8 cellular contexts compared by ENCODE assay signal in the genomic region with DNA sequence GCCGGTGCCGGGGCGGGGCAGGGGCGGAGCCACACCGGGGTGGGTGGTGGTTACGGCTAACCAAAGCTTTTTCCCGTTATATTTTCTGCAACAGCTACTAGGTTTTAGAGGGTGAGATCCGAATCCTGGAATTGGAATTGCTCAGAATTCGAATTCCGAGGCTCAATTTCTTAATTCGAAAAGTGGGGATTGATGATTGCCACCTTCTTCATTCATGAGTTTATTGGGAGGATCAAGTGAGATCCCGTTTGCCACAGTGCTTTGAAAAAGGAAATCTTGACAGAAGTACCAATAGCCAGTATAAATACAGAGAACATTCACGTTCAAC. TPM values are rescaled to one million over a fixed set of nuclear protein-coding genes. Genes with fewer than 3 reads are reported as not detected.
DNase-seq lines count a peak whose midpoint lies in the region; ATAC-seq, FAIRE-seq and TF ChIP-seq lines count a peak whose summit lies in the region.

No MANE protein-coding gene starts in this region.

- TF ChIP-seq POLR2A in GM12891 (IDR thresholded peaks at IDR 0.05; ENCODE audit: low read depth, low read length), result no peak

- DNase-seq in H7 (no peak), T-helper 17 cell (no peak), glutamatergic neuron (no peak), GM12891 (ENCODE audit: insufficient read length, low spot score) (no peak), posterior cingulate gyrus (no peak)
- no peak for DNase-seq in effector CD8-positive, alpha-beta T cell (lab: John Stamatoyannopoulos, UW)

- H3K9me3 ChIP-seq in T-helper 17 cell (ENCODE audit: control insufficient read depth, low read length, poor library complexity, severe bottlenecking), result no peaks in the 10 kb centered on the region

- no peaks in the 10 kb centered on the region for H3K27me3 ChIP-seq in H7 (ENCODE audit: control insufficient read depth, insufficient read depth, low read length)

- FAIRE-seq in GM12891 (lab: Jason Lieb, UNC), result no peak

- intact Hi-C loops in posterior cingulate gyrus (cut with DNase I), result loop anchor here (1.0 to 5.0 kb wide), 3 partner anchors 29 to 105 kb away; partner anchors contain the start of genes C1orf50, P3H1 and ZNF691

- H3K27me3 Mint-ChIP-seq in T-helper 17 cell (no peaks in the 10 kb centered on the region), glutamatergic neuron (ENCODE audit: unreplicated experiment) (peaks cover 5% of the 10 kb centered on the region)
- no peaks in the 10 kb centered on the region for H3K27me3 Mint-ChIP-seq in stimulated activated memory B cell treated with anti-CD40 and anti-IgM and Interleukin-4, amounts not matched to agents 10 μg/mL and 1 μg/mL and 100 μg/mL, for 72 hours

- H3K4me3 Mint-ChIP-seq in T-helper 17 cell (peak overlapping the region; percentile 89), glutamatergic neuron (ENCODE audit: unreplicated experiment) (peak overlapping the region; percentile 81)
- H3K4me3 Mint-ChIP-seq in stimulated activated memory B cell treated with anti-CD40 and anti-IgM and Interleukin-4, amounts not matched to agents 10 μg/mL and 1 μg/mL and 100 μg/mL, for 72 hours, result peak overlapping the region; percentile 91

- H3K9me3 Mint-ChIP-seq in glutamatergic neuron (ENCODE audit: unreplicated experiment), result peaks cover 7% of the 10 kb centered on the region
- no peaks in the 10 kb centered on the region for H3K9me3 Mint-ChIP-seq in stimulated activated memory B cell treated with anti-CD40 and anti-IgM and Interleukin-4, amounts not matched to agents 10 μg/mL and 1 μg/mL and 100 μg/mL, for 72 hours

- ATAC-seq in T-helper 17 cell (no peak), HG02884 (IDR thresholded peaks at IDR 0.05; ENCODE audit: unreplicated experiment) (no peak)
- no peak for ATAC-seq in stimulated activated memory B cell treated with anti-CD40 and anti-IgM and Interleukin-4, amounts not matched to agents 10 μg/mL and 1 μg/mL and 100 μg/mL, for 72 hours

- no peak overlapping the region for H3K27ac Mint-ChIP-seq in T-helper 17 cell
- H3K27ac Mint-ChIP-seq in glutamatergic neuron (ENCODE audit: unreplicated experiment), result peak overlapping the region; percentile 40
- peak overlapping the region; percentile 78 for H3K27ac Mint-ChIP-seq in stimulated activated memory B cell treated with anti-CD40 and anti-IgM and Interleukin-4, amounts not matched to agents 10 μg/mL and 1 μg/mL and 100 μg/mL, for 72 hours

- H3K4me1 Mint-ChIP-seq in T-helper 17 cell, result peaks cover 24% of the 10 kb centered on the region
- H3K4me1 Mint-ChIP-seq in glutamatergic neuron (ENCODE audit: low read depth, unreplicated experiment), result peaks cover 2% of the 10 kb centered on the region
- peaks cover 22% of the 10 kb centered on the region for H3K4me1 Mint-ChIP-seq in stimulated activated memory B cell treated with anti-CD40 and anti-IgM and Interleukin-4, amounts not matched to agents 10 μg/mL and 1 μg/mL and 100 μg/mL, for 72 hours

- TF ChIP-seq CTCF in glutamatergic neuron (IDR thresholded peaks at IDR 0.05; ENCODE audit: partially characterized antibody, unreplicated experiment), result no peak

- no peaks in the 10 kb centered on the region for H3K36me3 ChIP-seq in H7 (replicated peaks; ENCODE audit: control insufficient read depth, insufficient read depth, low read length)

- peak overlapping the region; percentile 19; the same call in 1 of the 2 replicates for H3K4me3 ChIP-seq in H7 (ENCODE audit: insufficient read depth, low read depth, low read length)

- H3K36me3 Mint-ChIP-seq in T-helper 17 cell (ENCODE audit: low read depth) (peaks cover 3% of the 10 kb centered on the region), glutamatergic neuron (ENCODE audit: unreplicated experiment) (no peaks in the 10 kb centered on the region)
- no peaks in the 10 kb centered on the region for H3K36me3 Mint-ChIP-seq in stimulated activated memory B cell treated with anti-CD40 and anti-IgM and Interleukin-4, amounts not matched to agents 10 μg/mL and 1 μg/mL and 100 μg/mL, for 72 hours

TF ChIP-seq in GM12891, 5 proteins besides CTCF, POLR2A, EP300 and RAD21:
- TF ChIP-seq POLR2AphosphoS5 (IDR thresholded peaks at IDR 0.05; ENCODE audit: low read depth, low read length) (no peak), TAF1 (IDR thresholded peaks at IDR 0.05; ENCODE audit: low read depth, low read length) (no peak), POU2F2 (IDR thresholded peaks at IDR 0.05; ENCODE audit: low read depth, low read length) (no peak), SPI1 (IDR thresholded peaks at IDR 0.05; ENCODE audit: low read depth, low read length) (no peak), PAX5 (IDR thresholded peaks at IDR 0.05; ENCODE audit: insufficient read depth, low read length, severe bottlenecking) (no peak)
TF ChIP-seq in GM12891: peak in this region for 0.

RNA-seq across cellular contexts. Expression of gene SVBP, which starts 0.2 kb away (rescaled TPM):
- total RNA-seq in H7 (2014; rRNA removed; shearing (Covaris generic)), result 45.4 and 65.2 TPM in 2 replicates
- total RNA-seq in T-helper 17 cell, result 10 to 100 TPM; 16.9 to 18.8 TPM
- 100 TPM for total RNA-seq in glutamatergic neuron (ENCODE audit: unreplicated experiment)
- polyA plus RNA-seq in GM12891 (2012; ENCODE audit: low read depth, missing spikeins), result 16.1 TPM

RNA-seq across cellular contexts. Expression of gene ERMAP, which starts 0.5 kb away (rescaled TPM):
- total RNA-seq in H7 (2014; rRNA removed; shearing (Covaris generic)), result 4.6 and 5.0 TPM in 2 replicates
- total RNA-seq in T-helper 17 cell (1 to 10 TPM; 6.4 to 8.9 TPM), glutamatergic neuron (ENCODE audit: unreplicated experiment) (4.9 TPM)
- polyA plus RNA-seq in GM12891 (2012; ENCODE audit: low read depth, missing spikeins), result 2.7 TPM

RNA-seq across cellular contexts. Expression of gene ZNF691, which starts 29.0 kb away (rescaled TPM):
- total RNA-seq in H7 (2014; rRNA removed; shearing (Covaris generic)), result 30.4 and 33.5 TPM in 2 replicates
- total RNA-seq in T-helper 17 cell (1 to 10 TPM; 2.6 to 2.8 TPM), glutamatergic neuron (ENCODE audit: unreplicated experiment) (9.5 TPM)
- polyA plus RNA-seq in GM12891 (2012; ENCODE audit: low read depth, missing spikeins), result 5.1 TPM

RNA-seq across cellular contexts. Expression of gene TMEM269, which starts 32.6 kb away (rescaled TPM):
- 1.00 and 1.1 TPM in 2 replicates for total RNA-seq in H7 (2014; rRNA removed; shearing (Covaris generic))
- total RNA-seq in T-helper 17 cell (under 1 TPM; 0.42 to 0.47 TPM), glutamatergic neuron (ENCODE audit: unreplicated experiment) (0.32 TPM)
- 0.05 TPM for polyA plus RNA-seq in GM12891 (2012; ENCODE audit: low read depth, missing spikeins)

RNA-seq across cellular contexts. Expression of gene C1orf50, which starts 50.4 kb away (rescaled TPM):
- 6.2 and 8.2 TPM in 2 replicates for total RNA-seq in H7 (2014; rRNA removed; shearing (Covaris generic))
- total RNA-seq in T-helper 17 cell, result 10 to 100 TPM; 14.8 to 15.5 TPM
- total RNA-seq in glutamatergic neuron (ENCODE audit: unreplicated experiment), result 21.6 TPM
- 3.5 TPM for polyA plus RNA-seq in GM12891 (2012; ENCODE audit: low read depth, missing spikeins)
